ENCODE assay signal across 16 cellular contexts in genomic region chr4:39685990-39686389, GRCh38. TPM values are rescaled to one million over a fixed set of nuclear protein-coding genes. Genes with fewer than 3 reads are reported as not detected.
DNase-seq lines count a peak whose midpoint lies in the region; ATAC-seq lines count a peak whose summit lies in the region.
"Had no signal": no experiment of that assay in that cellular context is flagged by ENCODE, and none has a peak within 500 bp of the region (broad histone marks: within the 10 kb centered on the region; RNA-seq: fewer than 3 reads in every experiment).

No MANE protein-coding gene starts in this region.

- H3K27me3 ChIP-seq in Karpas-422 (ENCODE audit: low read length) (no peaks in the 10 kb centered on the region), mesendoderm (ENCODE audit: insufficient read depth, low read length, poor library complexity) (no peaks in the 10 kb centered on the region)
- H3K27me3 ChIP-seq: BE2C, BLaER1 had no signal

- no peak overlapping the region for H3K56ac ChIP-seq in mesendoderm (ENCODE audit: low read length)

- no peak overlapping the region for H2BK120ac ChIP-seq in mesendoderm (ENCODE audit: low read depth, low read length)

- H2AK5ac ChIP-seq in mesendoderm (ENCODE audit: low read length) = no peak overlapping the region

- H3K18ac ChIP-seq in mesendoderm (ENCODE audit: low read length) = no peak overlapping the region

- no peaks in the 10 kb centered on the region for H4K20me1 ChIP-seq in Karpas-422 (ENCODE audit: insufficient read depth, low read depth, low read length)
- H4K20me1 ChIP-seq: BLaER1 had no signal

- WGBS in mesendoderm (ENCODE audit: extremely low coverage, insufficient coverage, low lambda C conversion rate) = no CpG with 5 or more reads among the region's 1 CpG

- H3K4me2 ChIP-seq in Karpas-422 (ENCODE audit: low read depth, low read length, poor library complexity, severe bottlenecking) (no peak overlapping the region), mesendoderm (ENCODE audit: low read length) (no peak overlapping the region)
- H3K4me2 ChIP-seq: BLaER1 had no signal

- H3K4me1 ChIP-seq in Karpas-422 (ENCODE audit: low read length) = peaks cover 12% of the 10 kb centered on the region
- H3K4me1 ChIP-seq in mesendoderm (ENCODE audit: control insufficient read depth, low read depth, low read length) = no peaks in the 10 kb centered on the region
- H3K4me1 ChIP-seq: BE2C, Caco-2 had no signal

- no peaks in the 10 kb centered on the region for H3K36me3 ChIP-seq in Karpas-422 (ENCODE audit: insufficient read depth, low read length)
- H3K36me3 ChIP-seq in mesendoderm (ENCODE audit: control insufficient read depth, insufficient read depth, low read length) = no peaks in the 10 kb centered on the region
- H3K36me3 ChIP-seq: BE2C, BLaER1 had no signal

- H4K5ac ChIP-seq in mesendoderm (ENCODE audit: low read length) = no peak overlapping the region

- no peaks in the 10 kb centered on the region for H3K9me3 ChIP-seq in Karpas-422 (ENCODE audit: low read length)
- H3K9me3 ChIP-seq: BE2C, BLaER1, Caco-2 had no signal

- no peak overlapping the region for H4K8ac ChIP-seq in mesendoderm (ENCODE audit: low read depth, low read length)

- H3K9ac ChIP-seq in Karpas-422 (ENCODE audit: low read length) (no peak overlapping the region), mesendoderm (ENCODE audit: low read length) (no peak overlapping the region)
- H3K9ac ChIP-seq: BLaER1 had no signal

- H3K9me2 ChIP-seq in Karpas-422 (replicated peaks; ENCODE audit: insufficient read depth, low read length) = no peaks in the 10 kb centered on the region

- H3K4ac ChIP-seq in mesendoderm (ENCODE audit: low read depth, low read length) = no peak overlapping the region

- no peak overlapping the region for H2BK15ac ChIP-seq in mesendoderm (replicated peaks; ENCODE audit: low read depth)

- no peaks in the 10 kb centered on the region for H3K79me1 ChIP-seq in mesendoderm (ENCODE audit: low read length)

- H3K4me3 ChIP-seq in Karpas-422 (ENCODE audit: low read length) = no peak overlapping the region
- no peak overlapping the region for H3K4me3 ChIP-seq in mesendoderm (ENCODE audit: low read length)
- H3K4me3 ChIP-seq: BLaER1 had no signal

- H3K27ac ChIP-seq in Karpas-422 (ENCODE audit: low read length) (no peak overlapping the region), mesendoderm (ENCODE audit: low read depth, low read length) (no peak overlapping the region)
- H3K27ac ChIP-seq: BLaER1 had no signal

- H3K23ac ChIP-seq in mesendoderm (ENCODE audit: low read length) = no peak overlapping the region

- no peak overlapping the region for H2AFZ ChIP-seq in Karpas-422 (ENCODE audit: low read length)

- H3K79me2 ChIP-seq in Karpas-422 (ENCODE audit: low read length) (no peaks in the 10 kb centered on the region), mesendoderm (ENCODE audit: control insufficient read depth, insufficient read depth, low read length) (no peaks in the 10 kb centered on the region)

- ATAC-seq in HG03432 (IDR thresholded peaks at IDR 0.05; ENCODE audit: unreplicated experiment) = no peak
- ATAC-seq: CD8-positive, alpha-beta T cell had no signal

- DNase-seq in Karpas-422 = peak; percentile 2
- DNase-seq in NCI-H524 treated with DMSO at 0.1 percent for 48 hours (lab: John Stamatoyannopoulos, UW) = peak; percentile 13
- no peak for DNase-seq in hypothalamus (lab: John Stamatoyannopoulos, UW)
- no peak for DNase-seq in mesendoderm
- DNase-seq: 8988T; ACHN; BE2C; C1 segment of cervical spinal cord; Caco-2; Calu3; CD4-positive, CD25-positive, alpha-beta regulatory T cell; CD8-positive, alpha-beta T cell; DMS79 treated with DMSO at 0.1 percent for 48 hours; GF-D8 had no signal

- no peak overlapping the region for H2BK5ac ChIP-seq in mesendoderm (ENCODE audit: low read length)

RNA-seq across cellular contexts. Expression of gene UBE2K, which starts 11.9 kb away (rescaled TPM):
- 32.9 and 35.8 TPM in 2 replicates for total RNA-seq in Karpas-422 (2014; rRNA removed; shearing (Covaris generic); ENCODE audit: low replicate concordance)
- polyA plus RNA-seq in mesendoderm (2013, experiment 1 of 2) = 155 TPM
- 155 TPM for polyA plus RNA-seq in mesendoderm (2013, experiment 2 of 2)

RNA-seq across cellular contexts. Expression of gene SMIM14, which starts 47.3 kb away (rescaled TPM):
- 174 and 689 TPM in 2 replicates for total RNA-seq in Karpas-422 (2014; rRNA removed; shearing (Covaris generic); ENCODE audit: low replicate concordance)
- polyA plus RNA-seq in mesendoderm (2013, experiment 1 of 2) = 10.2 TPM
- polyA plus RNA-seq in mesendoderm (2013, experiment 2 of 2) = 10.0 TPM

Comparison
In these comparisons a context has a peak if more than half of its experiments do, and no peak if none do; other contexts are left out.
1. DNase-seq: peak in Karpas-422 (single experiment) and NCI-H524 treated with DMSO at 0.1 percent for 48 hours (single experiment); none in hypothalamus (0 of 51) and mesendoderm (single experiment).